13 cellular contexts compared by ENCODE assay signal in the genomic region with DNA sequence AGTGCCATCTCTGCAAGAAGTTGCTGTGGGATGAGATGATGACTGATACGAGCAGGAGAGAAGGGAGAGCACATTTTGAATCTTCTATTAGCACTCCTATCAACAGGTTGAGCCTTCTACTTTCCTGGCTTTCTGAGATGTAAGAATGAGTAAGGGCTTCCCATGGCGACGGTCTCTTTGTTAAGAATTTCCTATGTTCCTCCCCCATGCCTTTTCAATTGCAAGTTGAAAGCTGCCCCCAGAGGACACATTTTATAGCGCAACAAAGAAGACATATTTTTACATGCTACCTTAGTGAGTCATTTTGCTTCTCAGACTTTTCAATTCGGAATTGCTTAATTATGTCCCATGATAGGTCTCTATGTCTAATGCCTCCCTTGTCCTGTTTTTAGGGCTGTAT.
A peak's percentile ranks its signal among the peaks of the same experiment; 100 is the strongest.
DNase-seq lines count a peak whose midpoint lies in the region; ATAC-seq and TF ChIP-seq lines count a peak whose summit lies in the region.
"Had no signal": no experiment of that assay in that cellular context is flagged by ENCODE, and none has a peak within 500 bp of the region (broad histone marks: within the 10 kb centered on the region; RNA-seq: fewer than 3 reads in every experiment).

No MANE protein-coding gene starts in this region.

- intact Hi-C loops in PC-3 (cut with micrococcal nuclease), result no loop called here

- no peak overlapping the region for H3K4me2 ChIP-seq in PC-3 (ENCODE audit: low read length)

- no peak overlapping the region for H2AFZ ChIP-seq in PC-3 (ENCODE audit: low read length)

- H3K9me2 ChIP-seq in PC-3 (replicated peaks; ENCODE audit: low read length), result no peaks in the 10 kb centered on the region

- H3K27me3 ChIP-seq in PC-3 (ENCODE audit: low read length), result peaks cover 16% of the 10 kb centered on the region
- H3K27me3 ChIP-seq: pancreas, transverse colon had no signal

- no peaks in the 10 kb centered on the region for H3F3A ChIP-seq in PC-3 (ENCODE audit: low read length, unreplicated experiment)

- POLR2A ChIA-PET in PC-3 (lab: Charles Lee; ENCODE audit: unreplicated experiment), result no interaction called here

- H4K20me1 ChIP-seq in PC-3 (ENCODE audit: low read length), result no peaks in the 10 kb centered on the region

- H3K36me3 ChIP-seq in PC-3 (ENCODE audit: low read depth, low read length), result no peaks in the 10 kb centered on the region
- H3K36me3 ChIP-seq: pancreas, transverse colon had no signal

- peak; percentile 8 for DNase-seq in DMS53 (lab: John Stamatoyannopoulos, UW)
- no peak for DNase-seq in DMS53 treated with DMSO at 0.1 percent for 48 hours (lab: John Stamatoyannopoulos, UW; ENCODE audit: unreplicated experiment)
- DNase-seq in PC-3, result peak; percentile 65
- peak; percentile 80 for DNase-seq in renal cortical epithelial cell (ENCODE audit: low read depth)
- DNase-seq in NCI-H1105 treated with DMSO at 0.1 percent for 48 hours (lab: John Stamatoyannopoulos, UW), result no peak
- DNase-seq: 8988T; central memory CD4-positive, alpha-beta T cell; pancreas; SW 1271; transverse colon had no signal

- CTCF ChIA-PET in PC-3 (lab: Charles Lee), result interaction anchor here (0.6 kb wide), 1 partner anchor 408 kb away, joined by 3 read pairs; no protein-coding TSS in a partner anchor

- H3K27ac ChIP-seq in PC-3 (ENCODE audit: low read length), result no peak overlapping the region
- H3K27ac ChIP-seq: pancreas, transverse colon had no signal

- no peaks in the 10 kb centered on the region for H3K79me2 ChIP-seq in PC-3 (ENCODE audit: low read length)

- no peaks in the 10 kb centered on the region for H3K9me3 ChIP-seq in PC-3 (ENCODE audit: low read length)
- H3K9me3 ChIP-seq: pancreas, transverse colon had no signal

- H3K4me1 ChIP-seq in PC-3 (ENCODE audit: insufficient read depth, low read length), result peaks cover 4% of the 10 kb centered on the region
- H3K4me1 ChIP-seq: pancreas, transverse colon had no signal

- no peak overlapping the region for H3K4me3 ChIP-seq in PC-3 (ENCODE audit: low read length)
- H3K4me3 ChIP-seq: pancreas, transverse colon had no signal

- no peak overlapping the region for H3K9ac ChIP-seq in PC-3 (ENCODE audit: low read length)

- ATAC-seq in PC-3 (no peak; the same call in 1 of the 2 replicates), esophagus mucosa (peak; percentile 65), HG02852 (IDR thresholded peaks at IDR 0.05; ENCODE audit: unreplicated experiment) (no peak), HG03520 (IDR thresholded peaks at IDR 0.05; ENCODE audit: unreplicated experiment) (no peak)

- BruUV-seq in PC-3 (replicated peaks; lab: Mats Ljungman, UMichigan), result no TSS peak

- peak; percentile 51 for TF ChIP-seq CTCF in PC-3 (conservative IDR thresholded peaks at IDR 0.05; ENCODE audit: low read depth, low read length)

Comparison
In these comparisons a context has a peak if more than half of its experiments do, and no peak if none do; other contexts are left out.
1. DNase-seq: peak in DMS53 (single experiment), PC-3 (single experiment) and renal cortical epithelial cell (single experiment); none in DMS53 treated with DMSO at 0.1 percent for 48 hours (single experiment) and NCI-H1105 treated with DMSO at 0.1 percent for 48 hours (single experiment).